ENCODE assay signal across 14 cellular contexts in genomic region chr4:162865102-162865501, GRCh38.
DNase-seq lines count a peak whose midpoint lies in the region; ATAC-seq lines count a peak whose summit lies in the region.
"Had no signal": no experiment of that assay in that cellular context is flagged by ENCODE, and none has a peak within 500 bp of the region (broad histone marks: within the 10 kb centered on the region; RNA-seq: fewer than 3 reads in every experiment).

No MANE protein-coding gene starts in this region.

- H3K27ac ChIP-seq in trophoblast cell (ENCODE audit: low read depth, low read length) = no peak overlapping the region
- H3K27ac ChIP-seq: left lung, SK-N-MC had no signal

- H3K36me3 ChIP-seq in trophoblast cell (ENCODE audit: control insufficient read depth in 1 of 2, insufficient read depth in 2 of 2, low read length in 2 of 2) = no peaks in the 10 kb centered on the region
- H3K36me3 ChIP-seq: left lung had no signal

- H3K27ac Mint-ChIP-seq in activated naive CD4-positive, alpha-beta T cell treated with anti-CD3 and anti-CD28 coated beads for 36 hours = no peak overlapping the region
- no peak overlapping the region for H3K27ac Mint-ChIP-seq in activated naive CD4-positive, alpha-beta T cell treated with anti-CD3 and anti-CD28 coated beads, Interleukin-2, amount 50 U/mL, for 72 hours
- H3K27ac Mint-ChIP-seq: activated CD8-positive, alpha-beta memory T cell treated with anti-CD3 and anti-CD28 coated beads, Interleukin-2, amount 10 ng/mL, durations not matched to agents 7 days and 5 days; brain had no signal

- no peaks in the 10 kb centered on the region for H3K27me3 Mint-ChIP-seq in activated naive CD4-positive, alpha-beta T cell treated with anti-CD3 and anti-CD28 coated beads for 36 hours (ENCODE audit: low read depth)
- H3K27me3 Mint-ChIP-seq: activated CD8-positive, alpha-beta memory T cell treated with anti-CD3 and anti-CD28 coated beads, Interleukin-2, amount 10 ng/mL, durations not matched to agents 7 days and 5 days; brain had no signal

- H4K91ac ChIP-seq in trophoblast cell (ENCODE audit: low read depth, low read length) = no peak overlapping the region

- H3K4me2 ChIP-seq in trophoblast cell (ENCODE audit: low read length) = no peak overlapping the region

- no peak overlapping the region for H4K8ac ChIP-seq in trophoblast cell (ENCODE audit: low read depth, low read length)

- H3K79me1 ChIP-seq in trophoblast cell (ENCODE audit: low read length) = no peaks in the 10 kb centered on the region

- no peak for ATAC-seq in activated naive CD4-positive, alpha-beta T cell treated with anti-CD3 and anti-CD28 coated beads, Interleukin-2, amount 50 U/mL, for 72 hours
- ATAC-seq in HG02610 (IDR thresholded peaks at IDR 0.05; ENCODE audit: unreplicated experiment) = peak; percentile 36
- no peak for ATAC-seq in GM21423 (IDR thresholded peaks at IDR 0.05; ENCODE audit: unreplicated experiment)
- ATAC-seq: activated CD8-positive, alpha-beta memory T cell treated with anti-CD3 and anti-CD28 coated beads, Interleukin-2, amount 10 ng/mL, durations not matched to agents 7 days and 5 days; left lung had no signal

- H2BK5ac ChIP-seq in trophoblast cell (ENCODE audit: low read depth, low read length, poor library complexity) = no peak overlapping the region

- no peaks in the 10 kb centered on the region for H3K9me3 ChIP-seq in trophoblast cell (ENCODE audit: insufficient read depth, low read depth, low read length)
- H3K9me3 ChIP-seq: left lung had no signal

- CTCF ChIA-PET in activated naive CD4-positive, alpha-beta T cell treated with anti-CD3 and anti-CD28 coated beads for 36 hours (lab: Charles Lee) = no interaction called here

- intact Hi-C loops in activated naive CD4-positive, alpha-beta T cell treated with anti-CD3 and anti-CD28 coated beads for 36 hours (cut with micrococcal nuclease) = no loop called here

- H2AK5ac ChIP-seq in trophoblast cell (ENCODE audit: low read length) = no peak overlapping the region

- no peaks in the 10 kb centered on the region for H3K79me2 ChIP-seq in trophoblast cell (ENCODE audit: control insufficient read depth, insufficient read depth, low read length, poor library complexity)

- H4K12ac ChIP-seq in trophoblast cell (ENCODE audit: low read depth, low read length) = no peak overlapping the region

- no peak overlapping the region for H2BK12ac ChIP-seq in trophoblast cell (ENCODE audit: low read length)

- no peak overlapping the region for H3K18ac ChIP-seq in trophoblast cell (ENCODE audit: low read length)

- H2BK120ac ChIP-seq in trophoblast cell (ENCODE audit: insufficient read depth, low read length, poor library complexity) = no peak overlapping the region

- H3K4me3 Mint-ChIP-seq in activated naive CD4-positive, alpha-beta T cell treated with anti-CD3 and anti-CD28 coated beads for 36 hours = no peak overlapping the region
- H3K4me3 Mint-ChIP-seq: activated CD8-positive, alpha-beta memory T cell treated with anti-CD3 and anti-CD28 coated beads, Interleukin-2, amount 10 ng/mL, durations not matched to agents 7 days and 5 days; brain had no signal

- peaks cover 5% of the 10 kb centered on the region for H3K9me3 Mint-ChIP-seq in activated naive CD4-positive, alpha-beta T cell treated with anti-CD3 and anti-CD28 coated beads for 36 hours
- peaks cover 14 to 35% of the 10 kb centered on the region in 2 donors for H3K9me3 Mint-ChIP-seq in activated naive CD4-positive, alpha-beta T cell treated with anti-CD3 and anti-CD28 coated beads, Interleukin-2, amount 50 U/mL, for 72 hours

- no peaks in the 10 kb centered on the region for H3K27me3 ChIP-seq in trophoblast cell (ENCODE audit: insufficient read depth, low read length)
- H3K27me3 ChIP-seq: left lung had no signal

- no peak overlapping the region for H3K4ac ChIP-seq in trophoblast cell (ENCODE audit: low read depth, low read length)

- H2AFZ ChIP-seq in trophoblast cell (ENCODE audit: insufficient read depth, low read length, poor library complexity) = no peak overlapping the region

- H3K4me1 ChIP-seq in trophoblast cell (ENCODE audit: control insufficient read depth in 1 of 2, insufficient read depth in 2 of 2, low read length in 2 of 2) = no peaks in the 10 kb centered on the region
- H3K4me1 ChIP-seq: left lung had no signal

- no peaks in the 10 kb centered on the region for H3K4me1 Mint-ChIP-seq in activated naive CD4-positive, alpha-beta T cell treated with anti-CD3 and anti-CD28 coated beads for 36 hours (ENCODE audit: low read depth)
- H3K4me1 Mint-ChIP-seq: activated CD8-positive, alpha-beta memory T cell treated with anti-CD3 and anti-CD28 coated beads, Interleukin-2, amount 10 ng/mL, durations not matched to agents 7 days and 5 days; brain had no signal

- DNase-seq in activated naive CD4-positive, alpha-beta T cell treated with anti-CD3 and anti-CD28 coated beads for 36 hours = peak; percentile 4
- no peak for DNase-seq in activated naive CD4-positive, alpha-beta T cell treated with anti-CD3 and anti-CD28 coated beads, Interleukin-2, amount 50 U/mL, for 72 hours (ENCODE audit: low spot score in 2 of 2)
- DNase-seq in NAMALWA (ENCODE audit: low spot score) (peak; percentile 41), trophoblast cell (no peak), HPDE6-E6E7 (ENCODE audit: extremely low spot score) (no peak)
- DNase-seq in activated CD4-positive, alpha-beta T cell treated with anti-CD3 and anti-CD28 coated beads for 1 hour = no peak
- DNase-seq: activated CD8-positive, alpha-beta memory T cell treated with anti-CD3 and anti-CD28 coated beads, Interleukin-2, amount 10 ng/mL, durations not matched to agents 7 days and 5 days; activated naive CD4-positive, alpha-beta T cell; left lung; NCI-H1105 treated with DMSO at 0.1 percent for 48 hours had no signal

- no peak overlapping the region for H3K23ac ChIP-seq in trophoblast cell (ENCODE audit: low read length)

- H3K9ac ChIP-seq in trophoblast cell (ENCODE audit: low read length) = no peak overlapping the region

- peak overlapping the region; percentile 46 for H3K4me3 ChIP-seq in trophoblast cell (ENCODE audit: low read depth, low read length)
- H3K4me3 ChIP-seq: left lung, SK-N-MC had no signal

- WGBS in trophoblast cell (ENCODE audit: extremely low coverage, insufficient coverage, insufficient read length) = no CpG with 5 or more reads among the region's 2 CpGs

- no peak overlapping the region for H3K14ac ChIP-seq in trophoblast cell (ENCODE audit: low read length)

- no peaks in the 10 kb centered on the region for H3K36me3 Mint-ChIP-seq in activated naive CD4-positive, alpha-beta T cell treated with anti-CD3 and anti-CD28 coated beads for 36 hours (ENCODE audit: low read depth)
- H3K36me3 Mint-ChIP-seq in activated naive CD4-positive, alpha-beta T cell treated with anti-CD3 and anti-CD28 coated beads, Interleukin-2, amount 50 U/mL, for 72 hours = peaks cover 0 to 6% of the 10 kb centered on the region in 2 donors
- H3K36me3 Mint-ChIP-seq: activated CD8-positive, alpha-beta memory T cell treated with anti-CD3 and anti-CD28 coated beads, Interleukin-2, amount 10 ng/mL, durations not matched to agents 7 days and 5 days; brain had no signal

Comparison
In these comparisons a context has a peak if more than half of its experiments do, and no peak if none do; other contexts are left out.
1. DNase-seq: peak in activated naive CD4-positive, alpha-beta T cell treated with anti-CD3 and anti-CD28 coated beads for 36 hours (single experiment) and NAMALWA (single experiment); none in activated naive CD4-positive, alpha-beta T cell treated with anti-CD3 and anti-CD28 coated beads, Interleukin-2, amount 50 U/mL, for 72 hours (0 of 2), trophoblast cell (0 of 2), HPDE6-E6E7 (single experiment) and activated CD4-positive, alpha-beta T cell treated with anti-CD3 and anti-CD28 coated beads for 1 hour (single experiment).